13 cellular contexts compared by ENCODE assay signal in the genomic region with DNA sequence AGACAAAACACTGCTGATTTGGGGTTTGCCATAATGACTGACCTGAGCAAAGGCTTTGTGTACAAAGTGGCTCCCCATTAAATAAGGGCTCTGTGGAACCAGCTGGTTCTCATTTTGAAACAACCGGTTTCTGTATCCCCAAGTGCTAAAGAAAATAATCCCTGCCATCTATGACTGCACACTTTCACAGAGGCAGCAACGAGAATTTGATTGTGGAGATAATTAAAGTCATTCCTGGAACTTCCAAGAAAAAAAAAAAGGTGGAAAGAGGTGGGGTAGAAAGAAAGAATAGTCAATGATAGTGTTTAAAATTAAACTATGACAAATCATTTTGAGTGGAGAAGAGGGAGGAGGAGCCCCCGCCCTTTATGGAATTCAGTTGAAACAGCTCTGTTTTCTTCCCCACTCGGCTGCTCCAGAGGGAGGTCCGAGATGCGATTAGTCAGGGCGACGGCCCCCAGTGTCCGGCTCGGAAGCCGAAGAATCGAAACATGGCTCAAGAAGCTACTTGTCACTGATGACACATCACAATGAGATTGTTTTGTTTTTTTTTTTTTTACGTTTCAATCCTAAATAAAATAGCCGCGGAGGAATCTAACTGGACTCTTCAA. TPM values are rescaled to one million over a fixed set of nuclear protein-coding genes. Genes with fewer than 3 reads are reported as not detected.
DNase-seq lines count a peak whose midpoint lies in the region; ATAC-seq and TF ChIP-seq lines count a peak whose summit lies in the region.
"Had no signal": no experiment of that assay in that cellular context is flagged by ENCODE, and none has a peak within 500 bp of the region (broad histone marks: within the 10 kb centered on the region; RNA-seq: fewer than 3 reads in every experiment).

No MANE protein-coding gene starts in this region.

- H3K27me3 Mint-ChIP-seq in glutamatergic neuron (ENCODE audit: unreplicated experiment), result peaks cover 6% of the 10 kb centered on the region

- peaks cover 78% of the 10 kb centered on the region for H3K4me1 Mint-ChIP-seq in glutamatergic neuron (ENCODE audit: low read depth, unreplicated experiment)

- no peaks in the 10 kb centered on the region for H3K4me1 ChIP-seq in sigmoid colon
- H3K4me1 ChIP-seq: HAP-1, pancreas had no signal

- H3K9me3 Mint-ChIP-seq in glutamatergic neuron (ENCODE audit: unreplicated experiment), result peaks cover 6% of the 10 kb centered on the region
- H3K9me3 Mint-ChIP-seq: dendritic cell treated with granulocyte-macrophage colony-stimulating factor and Interleukin-4, amounts not matched to agents 40 ng/mL and 50 ng/mL, for 4 days had no signal

- H3K4me3 ChIP-seq in WERI-Rb-1 (ENCODE audit: low read depth, low read length), result peak overlapping the region; percentile 26
- H3K4me3 ChIP-seq in sigmoid colon, result peak overlapping the region in 2 of 4 donors; percentile 10 to 13
- H3K4me3 ChIP-seq: HAP-1, pancreas had no signal

- intact Hi-C loops in sigmoid colon (cut with DNase I), result no loop called here

- no peaks in the 10 kb centered on the region for H3K27me3 ChIP-seq in WERI-Rb-1 (ENCODE audit: insufficient read depth, low read depth, severe bottlenecking)
- no peaks in the 10 kb centered on the region for H3K27me3 ChIP-seq in sigmoid colon
- H3K27me3 ChIP-seq: pancreas had no signal

- peak overlapping the region; percentile 90 for H3K27ac Mint-ChIP-seq in glutamatergic neuron (ENCODE audit: unreplicated experiment)
- H3K27ac Mint-ChIP-seq: dendritic cell treated with granulocyte-macrophage colony-stimulating factor and Interleukin-4, amounts not matched to agents 40 ng/mL and 50 ng/mL, for 4 days had no signal

- DNase-seq in Daoy (ENCODE audit: low read depth) (peak; percentile 83), WERI-Rb-1 (peak; percentile 43), glutamatergic neuron (peak; percentile 59), sigmoid colon (peak; percentile 76), HuH-7.5 (ENCODE audit: low spot score) (no peak), iPS-NIHi7 (ENCODE audit: extremely low spot score) (no peak)
- DNase-seq: activated CD4-positive, CD25-positive, alpha-beta regulatory T cell treated with anti-CD3 and anti-CD28 coated beads, Interleukin-2, amount 50 U/mL, for 72 hours; NCI-H1417 had no signal

- no peak for ATAC-seq in HG03460 (IDR thresholded peaks at IDR 0.05; ENCODE audit: unreplicated experiment)
- ATAC-seq in GM18858 (IDR thresholded peaks at IDR 0.05; ENCODE audit: unreplicated experiment), result no peak

- H3K9me3 ChIP-seq in WERI-Rb-1 (ENCODE audit: severe bottlenecking) (no peaks in the 10 kb centered on the region), sigmoid colon (no peaks in the 10 kb centered on the region)
- H3K9me3 ChIP-seq: HAP-1, pancreas had no signal

- H3K36me3 Mint-ChIP-seq in glutamatergic neuron (ENCODE audit: unreplicated experiment), result no peaks in the 10 kb centered on the region

- H3K4me3 Mint-ChIP-seq in glutamatergic neuron (ENCODE audit: unreplicated experiment), result peak overlapping the region; percentile 74
- H3K4me3 Mint-ChIP-seq: dendritic cell treated with granulocyte-macrophage colony-stimulating factor and Interleukin-4, amounts not matched to agents 40 ng/mL and 50 ng/mL, for 4 days had no signal

- H3K36me3 ChIP-seq in WERI-Rb-1, result no peaks in the 10 kb centered on the region
- H3K36me3 ChIP-seq in sigmoid colon, result no peaks in the 10 kb centered on the region
- H3K36me3 ChIP-seq: HAP-1, pancreas had no signal

- 43 to 59% methylated on average over 15 of the region's 15 CpGs for WGBS in sigmoid colon, 2 donors

- H3K27ac ChIP-seq in WERI-Rb-1 (peak overlapping the region; percentile 58), sigmoid colon (peak overlapping the region in 3 of 4 donors; percentile 22 to 56 (median 24))

- TF ChIP-seq POLR2A in sigmoid colon (IDR thresholded peaks at IDR 0.05), result no peak

- TF ChIP-seq EP300 in sigmoid colon (IDR thresholded peaks at IDR 0.05), result no peak

- no peak for TF ChIP-seq CTCF in WERI-Rb-1 (IDR thresholded peaks at IDR 0.05; ENCODE audit: low read depth, low read length)
- no peak for TF ChIP-seq CTCF in glutamatergic neuron (IDR thresholded peaks at IDR 0.05; ENCODE audit: partially characterized antibody, unreplicated experiment)
- no peak for TF ChIP-seq CTCF in sigmoid colon (IDR thresholded peaks at IDR 0.05)

RNA-seq across cellular contexts. Expression of a gene that starts 38.4 kb away (rescaled TPM):
- total RNA-seq in Daoy (2014; rRNA removed; shearing (Covaris generic)), result 6.3 and 6.4 TPM in 2 replicates
- total RNA-seq in glutamatergic neuron (ENCODE audit: unreplicated experiment) (412 TPM), sigmoid colon (10 to 100 TPM; 11.9 to 30.5 (median 25.9) TPM)
- 1 to 10 TPM in 2 of 3 donors, under 1 TPM in 1; 0.46 to 6.0 (median 4.5) TPM for polyA plus RNA-seq in sigmoid colon

Comparison
In these comparisons a context has a peak if more than half of its experiments do, and no peak if none do; other contexts are left out.
1. DNase-seq: peak in Daoy (single experiment), WERI-Rb-1 (single experiment), glutamatergic neuron (single experiment) and sigmoid colon (single experiment); none in HuH-7.5 (single experiment) and iPS-NIHi7 (single experiment).
2. RNA of a gene that starts 38.4 kb away (total RNA-seq): 412 TPM in glutamatergic neuron (single experiment); 11.9 to 30.5 TPM in sigmoid colon and 6.3 to 6.4 TPM in Daoy; every median in the first group is over 10 times any median in the second.